In the genomic region with DNA sequence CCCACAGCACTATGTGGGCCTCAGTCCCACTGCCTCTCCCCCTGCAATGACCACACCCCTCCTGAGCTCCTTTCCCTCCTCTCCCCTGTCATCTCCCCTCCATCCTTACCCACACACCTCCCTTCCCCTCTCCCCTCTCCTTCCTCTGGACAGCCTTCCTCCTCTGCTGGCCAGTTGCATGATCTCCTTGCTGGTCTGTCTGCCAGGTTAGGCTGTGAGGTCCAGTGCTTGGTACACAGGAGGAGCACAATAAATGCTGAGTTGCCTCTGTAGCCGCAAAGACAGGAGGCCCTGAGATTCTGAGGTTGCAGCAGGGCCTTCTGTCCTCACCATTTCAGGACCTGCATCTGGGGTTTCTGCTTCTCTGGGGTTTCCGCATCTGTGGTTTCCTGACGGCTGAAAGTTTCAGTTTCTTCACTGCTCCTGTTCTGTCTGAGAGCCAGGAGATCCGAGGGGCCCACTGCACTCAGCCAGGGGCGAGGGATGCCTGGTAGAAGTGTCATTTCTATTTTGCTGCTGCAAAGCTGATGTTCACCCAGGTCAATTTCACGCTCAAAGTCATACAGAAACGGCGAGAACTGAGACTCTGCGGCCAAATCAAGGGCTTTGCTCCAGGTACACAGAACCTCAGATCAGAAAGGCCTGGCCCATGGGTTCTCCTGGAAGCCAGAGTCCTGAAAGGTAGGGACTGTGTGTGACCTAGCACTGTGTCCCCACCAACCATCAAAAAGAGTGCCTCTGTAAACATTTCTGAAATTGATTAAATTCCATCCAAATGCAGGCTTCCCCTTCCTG, we compare ENCODE assay signal across 8 cellular contexts.
A peak's percentile ranks its signal among the peaks of the same experiment; 100 is the strongest.
DNase-seq lines count a peak whose midpoint lies in the region; ATAC-seq, FAIRE-seq and TF ChIP-seq lines count a peak whose summit lies in the region.

No MANE protein-coding gene starts in this region.

- no peak overlapping the region for H3K4me3 ChIP-seq in KMS-11 (IDR thresholded peaks at IDR 0.05; ENCODE audit: insufficient read depth, low read depth, low read length)

- H3K4me1 ChIP-seq in KMS-11 (ENCODE audit: low read depth, poor library complexity, severe bottlenecking), result peaks cover 61% of the 10 kb centered on the region

- peak overlapping the region; percentile 5; the same call in 1 of the 2 replicates for H2AFZ ChIP-seq in KMS-11 (ENCODE audit: low read depth)

- peak overlapping the region; percentile 67 for H3K27ac ChIP-seq in KMS-11

- peak overlapping the region; percentile 65 for H3K4me2 ChIP-seq in KMS-11

- H3K27me3 ChIP-seq in KMS-11 (ENCODE audit: insufficient read depth, low read depth), result no peaks in the 10 kb centered on the region

- peaks cover 53% of the 10 kb centered on the region for H3K4me1 Mint-ChIP-seq in activated naive CD8-positive, alpha-beta T cell treated with anti-CD3 and anti-CD28 coated beads, Interleukin-2, amount 50 U/mL, for 24 hours
- H3K4me1 Mint-ChIP-seq in stimulated activated naive CD8-positive, alpha-beta T cell treated with anti-CD3 and anti-CD28 coated beads, Interleukin-15, amount 100 ng/mL, for 72 hours, result peaks cover 40% of the 10 kb centered on the region

- H3K36me3 Mint-ChIP-seq in activated naive CD8-positive, alpha-beta T cell treated with anti-CD3 and anti-CD28 coated beads, Interleukin-2, amount 50 U/mL, for 24 hours (ENCODE audit: low read depth), result no peaks in the 10 kb centered on the region

- H3K79me2 ChIP-seq in KMS-11 (ENCODE audit: insufficient read depth, low read depth), result no peaks in the 10 kb centered on the region

- FAIRE-seq in HTR-8/SVneo (lab: Jason Lieb, UNC), result no peak

- no peaks in the 10 kb centered on the region for H3K9me3 Mint-ChIP-seq in activated naive CD8-positive, alpha-beta T cell treated with anti-CD3 and anti-CD28 coated beads, Interleukin-2, amount 50 U/mL, for 24 hours
- no peaks in the 10 kb centered on the region for H3K9me3 Mint-ChIP-seq in stimulated activated naive CD8-positive, alpha-beta T cell treated with anti-CD3 and anti-CD28 coated beads, Interleukin-15, amount 100 ng/mL, for 72 hours

- no peaks in the 10 kb centered on the region for H3K27me3 Mint-ChIP-seq in activated naive CD8-positive, alpha-beta T cell treated with anti-CD3 and anti-CD28 coated beads, Interleukin-2, amount 50 U/mL, for 24 hours
- no peaks in the 10 kb centered on the region for H3K27me3 Mint-ChIP-seq in stimulated activated naive CD8-positive, alpha-beta T cell treated with anti-CD3 and anti-CD28 coated beads, Interleukin-15, amount 100 ng/mL, for 72 hours

- H3K36me3 ChIP-seq in KMS-11 (ENCODE audit: insufficient read depth), result no peaks in the 10 kb centered on the region

- no peak for TF ChIP-seq CTCF in KMS-11 (conservative IDR thresholded peaks at IDR 0.05; ENCODE audit: low read depth, low read length)

- H4K20me1 ChIP-seq in KMS-11 (ENCODE audit: insufficient read depth), result no peaks in the 10 kb centered on the region

- ATAC-seq in GM19468 (IDR thresholded peaks at IDR 0.05; ENCODE audit: extremely low read depth, unreplicated experiment), result peak; percentile 32
- ATAC-seq in activated naive CD8-positive, alpha-beta T cell treated with anti-CD3 and anti-CD28 coated beads, Interleukin-2, amount 50 U/mL, for 24 hours, result peak; percentile 94
- peak; percentile 97 for ATAC-seq in stimulated activated naive CD8-positive, alpha-beta T cell treated with anti-CD3 and anti-CD28 coated beads, Interleukin-15, amount 100 ng/mL, for 72 hours

- H3K4me3 Mint-ChIP-seq in activated naive CD8-positive, alpha-beta T cell treated with anti-CD3 and anti-CD28 coated beads, Interleukin-2, amount 50 U/mL, for 24 hours, result peak overlapping the region; percentile 39
- H3K4me3 Mint-ChIP-seq in stimulated activated naive CD8-positive, alpha-beta T cell treated with anti-CD3 and anti-CD28 coated beads, Interleukin-15, amount 100 ng/mL, for 72 hours, result peak overlapping the region; percentile 67 to 69

- H3K9ac ChIP-seq in KMS-11, result peak overlapping the region; percentile 18; the same call in 1 of the 2 replicates

- peak overlapping the region; percentile 77 for H3K27ac Mint-ChIP-seq in activated naive CD8-positive, alpha-beta T cell treated with anti-CD3 and anti-CD28 coated beads, Interleukin-2, amount 50 U/mL, for 24 hours
- peak overlapping the region; percentile 69 to 72 for H3K27ac Mint-ChIP-seq in stimulated activated naive CD8-positive, alpha-beta T cell treated with anti-CD3 and anti-CD28 coated beads, Interleukin-15, amount 100 ng/mL, for 72 hours

- DNase-seq in AML-193 (lab: John Stamatoyannopoulos, UW) (peak; percentile 30 to 38), NCI-H2107 (lab: John Stamatoyannopoulos, UW) (no peak), cortex of kidney (lab: John Stamatoyannopoulos, UW) (no peak), HTR-8/SVneo (ENCODE audit: insufficient read length, low spot score) (no peak)
- DNase-seq in activated naive CD8-positive, alpha-beta T cell treated with anti-CD3 and anti-CD28 coated beads, Interleukin-2, amount 50 U/mL, for 24 hours, result peak; percentile 71
- peak; percentile 17 to 85 for DNase-seq in stimulated activated naive CD8-positive, alpha-beta T cell treated with anti-CD3 and anti-CD28 coated beads, Interleukin-15, amount 100 ng/mL, for 72 hours

Comparison
In these comparisons a context has a peak if more than half of its experiments do, and no peak if none do; other contexts are left out.
1. DNase-seq: peak in AML-193 (2 of 2), activated naive CD8-positive, alpha-beta T cell treated with anti-CD3 and anti-CD28 coated beads, Interleukin-2, amount 50 U/mL, for 24 hours (single experiment) and stimulated activated naive CD8-positive, alpha-beta T cell treated with anti-CD3 and anti-CD28 coated beads, Interleukin-15, amount 100 ng/mL, for 72 hours (2 of 2); none in NCI-H2107 (single experiment), cortex of kidney (single experiment) and HTR-8/SVneo (single experiment).
2. ATAC-seq: peak in every context shown above with its lines; median percentile 97 in stimulated activated naive CD8-positive, alpha-beta T cell treated with anti-CD3 and anti-CD28 coated beads, Interleukin-15, amount 100 ng/mL, for 72 hours; 94 in activated naive CD8-positive, alpha-beta T cell treated with anti-CD3 and anti-CD28 coated beads, Interleukin-2, amount 50 U/mL, for 24 hours; 32 in GM19468.